6 cellular contexts compared by ENCODE assay signal in the genomic region with DNA sequence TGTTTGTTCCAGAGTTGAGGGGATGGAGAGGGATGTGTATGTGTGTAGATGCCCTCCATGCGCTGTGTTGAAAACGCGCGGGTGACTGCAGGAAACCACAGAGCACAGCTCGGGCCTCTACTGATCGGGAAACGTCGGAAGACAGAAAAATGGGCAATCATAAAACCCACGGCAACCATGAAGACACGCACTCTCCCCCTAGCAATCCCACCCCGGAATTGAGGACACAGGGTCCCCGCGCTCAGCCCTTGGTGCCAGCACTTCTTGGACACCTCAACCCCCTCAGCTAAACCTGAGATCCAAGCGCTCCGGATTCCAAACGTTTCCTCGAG. TPM values are rescaled to one million over a fixed set of nuclear protein-coding genes. Genes with fewer than 3 reads are reported as not detected.
A peak's percentile ranks its signal among the peaks of the same experiment; 100 is the strongest.
DNase-seq lines count a peak whose midpoint lies in the region; ATAC-seq and TF ChIP-seq lines count a peak whose summit lies in the region.

No MANE protein-coding gene starts in this region.

- peaks cover 58% of the 10 kb centered on the region for H3K4me1 Mint-ChIP-seq in activated T-cell treated with anti-CD3 and anti-CD28 coated beads, Interleukin-2, amount 50 U/mL, for 24 hours (ENCODE audit: low read depth)
- H3K4me1 Mint-ChIP-seq in activated naive CD8-positive, alpha-beta T cell (ENCODE audit: low read depth): peaks cover 55% of the 10 kb centered on the region
- H3K4me1 Mint-ChIP-seq in mesothelial cell of epicardium: peaks cover 28% of the 10 kb centered on the region

- no peaks in the 10 kb centered on the region for H3K9me3 Mint-ChIP-seq in activated T-cell treated with anti-CD3 and anti-CD28 coated beads, Interleukin-2, amount 50 U/mL, for 24 hours
- H3K9me3 Mint-ChIP-seq in activated naive CD8-positive, alpha-beta T cell (ENCODE audit: low read depth): no peaks in the 10 kb centered on the region
- H3K9me3 Mint-ChIP-seq in mesothelial cell of epicardium: no peaks in the 10 kb centered on the region

- no peaks in the 10 kb centered on the region for H3K27me3 Mint-ChIP-seq in activated T-cell treated with anti-CD3 and anti-CD28 coated beads, Interleukin-2, amount 50 U/mL, for 24 hours
- no peaks in the 10 kb centered on the region for H3K27me3 Mint-ChIP-seq in activated naive CD8-positive, alpha-beta T cell
- H3K27me3 Mint-ChIP-seq in mesothelial cell of epicardium (ENCODE audit: low read depth): no peaks in the 10 kb centered on the region

- peak overlapping the region; percentile 94 for H3K4me3 Mint-ChIP-seq in activated T-cell treated with anti-CD3 and anti-CD28 coated beads, Interleukin-2, amount 50 U/mL, for 24 hours
- H3K4me3 Mint-ChIP-seq in activated naive CD8-positive, alpha-beta T cell: peak overlapping the region; percentile 100
- H3K4me3 Mint-ChIP-seq in mesothelial cell of epicardium: peak overlapping the region; percentile 100

- ATAC-seq in HG03520 (IDR thresholded peaks at IDR 0.05; ENCODE audit: unreplicated experiment): no peak

- TF ChIP-seq CTCF in mesothelial cell of epicardium (IDR thresholded peaks at IDR 0.05; ENCODE audit: unreplicated experiment): no peak

- H3K36me3 Mint-ChIP-seq in activated T-cell treated with anti-CD3 and anti-CD28 coated beads, Interleukin-2, amount 50 U/mL, for 24 hours (ENCODE audit: low read depth): peaks cover 92% of the 10 kb centered on the region
- H3K36me3 Mint-ChIP-seq in activated naive CD8-positive, alpha-beta T cell: peaks cover 5% of the 10 kb centered on the region
- H3K36me3 Mint-ChIP-seq in mesothelial cell of epicardium: peaks cover 9% of the 10 kb centered on the region

- peak overlapping the region; percentile 98 for H3K27ac Mint-ChIP-seq in activated T-cell treated with anti-CD3 and anti-CD28 coated beads, Interleukin-2, amount 50 U/mL, for 24 hours
- peak overlapping the region; percentile 98 for H3K27ac Mint-ChIP-seq in activated naive CD8-positive, alpha-beta T cell
- peak overlapping the region; percentile 99 for H3K27ac Mint-ChIP-seq in mesothelial cell of epicardium

- DNase-seq in activated T-cell treated with anti-CD3 and anti-CD28 coated beads, Interleukin-2, amount 50 U/mL, for 24 hours: no peak
- no peak for DNase-seq in activated T-cell treated with anti-CD3 and anti-CD28 coated beads, Interleukin-2, amount 50 U/mL, for 48 hours
- DNase-seq in mesothelial cell of epicardium (ENCODE audit: low spot score in 2 of 2, unreplicated experiment in 2 of 2): no peak
- DNase-seq in stimulated activated CD4-positive, alpha-beta T cell treated with anti-CD3 and anti-CD28 coated beads, Interleukin-15, amount 100 ng/mL, for 24 hours: no peak

RNA-seq across cellular contexts. Expression of gene UQCC3, which starts 0.2 kb away (rescaled TPM):
- total RNA-seq in mesothelial cell of epicardium: 7.3 to 8.4 TPM (median 8.0 TPM) in 3 replicates

RNA-seq across cellular contexts. Expression of gene LBHD1, which starts 0.8 kb away (rescaled TPM):
- total RNA-seq in mesothelial cell of epicardium: 8.3 to 11.6 TPM (median 9.8 TPM) in 3 replicates

RNA-seq across cellular contexts. Expression of gene CSKMT, which starts 6.1 kb away (rescaled TPM):
- 17.1 to 20.6 TPM (median 18.7 TPM) in 3 replicates for total RNA-seq in mesothelial cell of epicardium

RNA-seq across cellular contexts. Expression of gene C11orf98, which starts 6.2 kb away (rescaled TPM):
- total RNA-seq in mesothelial cell of epicardium: 44.9 to 47.5 TPM (median 47.0 TPM) in 3 replicates

RNA-seq across cellular contexts. Expression of gene UBXN1, which starts 7.6 kb away (rescaled TPM):
- 112 to 119 TPM (median 118 TPM) in 3 replicates for total RNA-seq in mesothelial cell of epicardium
